1 cellular context compared by ENCODE assay signal in the genomic region with DNA sequence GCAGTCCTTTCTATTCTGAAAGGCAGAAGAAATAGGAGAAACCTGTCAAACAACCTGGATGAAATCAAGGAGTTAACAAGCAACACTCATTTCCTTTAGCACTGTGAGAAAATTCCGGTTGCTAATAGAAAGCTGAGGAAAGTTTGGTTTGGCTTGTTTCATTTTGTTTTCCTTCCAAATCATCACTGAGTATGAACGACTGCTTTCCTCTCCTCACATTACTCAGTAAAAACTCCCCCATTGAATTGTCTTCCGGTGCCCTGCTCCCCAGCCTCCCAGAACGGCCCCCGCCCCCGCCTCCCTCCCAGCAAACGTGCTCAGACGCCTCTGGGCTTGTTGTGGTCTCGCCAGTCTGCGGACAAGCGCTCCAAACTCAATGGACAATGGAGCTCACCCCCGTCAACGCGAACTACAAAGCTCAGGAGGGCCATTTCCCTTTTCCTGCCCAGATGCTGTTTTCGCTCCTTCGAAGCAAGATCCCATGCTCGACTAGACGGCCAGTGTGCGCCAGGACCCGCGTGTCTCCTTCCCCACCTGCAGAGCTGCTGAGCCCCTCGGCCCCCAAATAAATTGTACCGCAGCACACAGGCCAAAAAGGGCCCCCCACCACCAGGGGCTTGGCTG.
TF ChIP-seq lines count a peak whose summit lies in the region.

No MANE protein-coding gene starts in this region.

TF ChIP-seq in H1, 55 proteins besides CTCF, POLR2A, EP300 and RAD21:
- TF ChIP-seq POU5F1 (IDR thresholded peaks at IDR 0.05; ENCODE audit: low read depth, low read length): no peak
- no peak for TF ChIP-seq TAF7 (optimal IDR thresholded peaks at IDR 0.05; ENCODE audit: borderline replicate concordance, low read depth, low read length)
- peak; percentile 73 for TF ChIP-seq POLR2AphosphoS5 (IDR thresholded peaks at IDR 0.05; ENCODE audit: low read depth, low read length)
- TF ChIP-seq, protein P1, sequence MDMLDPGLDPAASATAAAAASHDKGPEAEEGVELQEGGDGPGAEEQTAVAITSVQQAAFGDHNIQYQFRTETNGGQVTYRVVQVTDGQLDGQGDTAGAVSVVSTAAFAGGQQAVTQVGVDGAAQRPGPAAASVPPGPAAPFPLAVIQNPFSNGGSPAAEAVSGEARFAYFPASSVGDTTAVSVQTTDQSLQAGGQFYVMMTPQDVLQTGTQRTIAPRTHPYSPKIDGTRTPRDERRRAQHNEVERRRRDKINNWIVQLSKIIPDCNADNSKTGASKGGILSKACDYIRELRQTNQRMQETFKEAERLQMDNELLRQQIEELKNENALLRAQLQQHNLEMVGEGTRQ (IDR thresholded peaks at IDR 0.05; ENCODE audit: low read length): no peak
- peak; percentile 82 for TF ChIP-seq SAP30 (IDR thresholded peaks at IDR 0.05; ENCODE audit: insufficient read depth, insufficient replicate concordance, low read length)
- peak in 1 of 2 experiments; percentile 49; a peak in 1 of 4 replicates for TF ChIP-seq SIN3A (conservative IDR thresholded peaks at IDR 0.05 in 1 of 2, IDR thresholded peaks at IDR 0.05 in 1 of 2; ENCODE audit: low read depth in 1 of 2, low read length in 2 of 2)
- TF ChIP-seq EGR1 (IDR thresholded peaks at IDR 0.05; ENCODE audit: borderline replicate concordance, low read depth, low read length): no peak
- no peak for TF ChIP-seq HDAC6 (IDR thresholded peaks at IDR 0.05; ENCODE audit: low read depth, low read length)
- TF ChIP-seq, protein P2, sequence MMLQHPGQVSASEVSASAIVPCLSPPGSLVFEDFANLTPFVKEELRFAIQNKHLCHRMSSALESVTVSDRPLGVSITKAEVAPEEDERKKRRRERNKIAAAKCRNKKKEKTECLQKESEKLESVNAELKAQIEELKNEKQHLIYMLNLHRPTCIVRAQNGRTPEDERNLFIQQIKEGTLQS (IDR thresholded peaks at IDR 0.05; ENCODE audit: insufficient read depth, low read depth, low read length): no peak
- no peak for TF ChIP-seq TEAD4 (IDR thresholded peaks at IDR 0.05; ENCODE audit: low read depth, low read length)
